Comparison of ENCODE assay signal across 10 cellular contexts in the genomic region with DNA sequence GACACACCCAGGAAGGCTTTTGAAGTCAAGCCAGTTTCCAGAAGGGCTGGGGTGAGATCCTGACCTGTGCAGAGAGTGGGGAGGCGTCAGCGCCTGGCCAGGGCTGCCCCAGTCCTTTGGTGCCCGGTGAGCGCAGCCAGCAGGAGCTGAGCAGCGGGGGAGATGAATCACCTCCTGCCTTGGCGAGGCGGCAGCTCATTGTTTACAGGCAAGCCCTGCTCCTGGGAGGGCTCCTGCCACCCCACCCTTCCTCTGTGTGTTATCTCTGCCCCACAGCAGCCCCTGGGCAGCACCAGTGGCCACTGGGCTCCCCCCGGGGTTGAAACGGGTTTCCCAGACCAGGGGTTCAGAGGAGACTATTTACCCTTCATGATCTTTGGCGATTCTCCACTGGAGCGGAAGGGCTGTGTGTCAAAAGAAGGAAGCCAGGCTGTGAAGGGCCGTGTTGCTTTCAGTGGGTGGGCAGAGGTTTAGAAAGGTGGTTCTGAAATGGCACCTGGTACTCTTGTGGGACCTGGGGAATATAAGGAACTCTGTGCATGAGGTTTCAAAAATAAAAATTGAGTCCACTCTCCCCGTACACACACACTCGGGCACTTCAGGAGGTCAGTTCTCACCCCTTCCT. TPM values are rescaled to one million over a fixed set of nuclear protein-coding genes. Genes with fewer than 3 reads are reported as not detected.
DNase-seq lines count a peak whose midpoint lies in the region; ATAC-seq and TF ChIP-seq lines count a peak whose summit lies in the region.
"Had no signal": no experiment of that assay in that cellular context is flagged by ENCODE, and none has a peak within 500 bp of the region (broad histone marks: within the 10 kb centered on the region; RNA-seq: fewer than 3 reads in every experiment).

No MANE protein-coding gene starts in this region.

- in situ Hi-C loops in Panc1 (cut with HindIII; ENCODE audit: low pct_unique_long_range_greater_than_20kb, low sequenced_read_pairs) = no loop called here

- no peak for DNase-seq in Panc1 (ENCODE audit: low read depth, low spot score)
- DNase-seq in upper lobe of right lung = no peak
- DNase-seq in DMS53 treated with DMSO at 0.1 percent for 48 hours (lab: John Stamatoyannopoulos, UW; ENCODE audit: unreplicated experiment) = no peak
- no peak for DNase-seq in activated CD8-positive, alpha-beta memory T cell treated with anti-CD3 and anti-CD28 coated beads, Interleukin-2, amount 10 ng/mL, durations not matched to agents 7 days and 5 days
- DNase-seq: activated CD8-positive, alpha-beta memory T cell treated with anti-CD3 and anti-CD28 coated beads, Interleukin-2, amount 50 U/mL, for 48 hours; OCI-M1 had no signal

- H3K27ac Mint-ChIP-seq in activated CD8-positive, alpha-beta memory T cell treated with anti-CD3 and anti-CD28 coated beads, Interleukin-2, amount 10 ng/mL, durations not matched to agents 7 days and 5 days = no peak overlapping the region

- no peak for TF ChIP-seq RAD21 in liver (IDR thresholded peaks at IDR 0.05)

- no peaks in the 10 kb centered on the region for H3K9me3 Mint-ChIP-seq in activated CD8-positive, alpha-beta memory T cell treated with anti-CD3 and anti-CD28 coated beads, Interleukin-2, amount 10 ng/mL, durations not matched to agents 7 days and 5 days (ENCODE audit: low read depth)
- H3K9me3 Mint-ChIP-seq: neural crest cell had no signal

- no peak overlapping the region for H3K9ac ChIP-seq in liver (ENCODE audit: low read depth in 1 of 2, low read length in 2 of 2)

- intact Hi-C loops in Panc1 (cut with micrococcal nuclease; ENCODE audit: unreplicated experiment) = no loop called here
- intact Hi-C loops in upper lobe of right lung (cut with DNase I) = no loop called here

- peaks cover 24% of the 10 kb centered on the region for H3K4me1 ChIP-seq in Panc1 (ENCODE audit: control insufficient read depth, insufficient read depth, low read length)
- H3K4me1 ChIP-seq in liver (ENCODE audit: control insufficient read depth in 4 of 4, insufficient read depth in 4 of 4, low read length in 3 of 4) = no peaks in the 10 kb centered on the region
- peaks cover 9% of the 10 kb centered on the region for H3K4me1 ChIP-seq in upper lobe of right lung

- no peak for TF ChIP-seq CTCF in Panc1 (IDR thresholded peaks at IDR 0.05)
- no peak for TF ChIP-seq CTCF in liver (IDR thresholded peaks at IDR 0.05; ENCODE audit: low read depth, low read length, missing input control)
- TF ChIP-seq CTCF in upper lobe of right lung (IDR thresholded peaks at IDR 0.05) = no peak

- no peaks in the 10 kb centered on the region for H3K4me1 Mint-ChIP-seq in activated CD8-positive, alpha-beta memory T cell treated with anti-CD3 and anti-CD28 coated beads, Interleukin-2, amount 10 ng/mL, durations not matched to agents 7 days and 5 days
- H3K4me1 Mint-ChIP-seq: neural crest cell had no signal

- ATAC-seq in Panc1 (peak; percentile 93), upper lobe of right lung (peak; percentile 81), HG02763 (IDR thresholded peaks at IDR 0.05; ENCODE audit: unreplicated experiment) (no peak)
- ATAC-seq in activated CD8-positive, alpha-beta memory T cell treated with anti-CD3 and anti-CD28 coated beads, Interleukin-2, amount 10 ng/mL, durations not matched to agents 7 days and 5 days = no peak

- H3K36me3 ChIP-seq in Panc1 (ENCODE audit: control insufficient read depth, insufficient read depth, low read length) = peaks cover 9% of the 10 kb centered on the region
- H3K36me3 ChIP-seq in liver (ENCODE audit: control insufficient read depth in 4 of 4, insufficient read depth in 3 of 4, low read depth in 1 of 4, low read length in 3 of 4) = peaks cover 28 to 65% (median 40%) of the 10 kb centered on the region in 4 donors
- H3K36me3 ChIP-seq in upper lobe of right lung = peaks cover 61% of the 10 kb centered on the region

- H3K4me3 ChIP-seq in Panc1 (ENCODE audit: low read depth in 2 of 2, low read length in 2 of 2) (no peak overlapping the region), liver (ENCODE audit: low read depth in 1 of 3, low read length in 3 of 3) (no peak overlapping the region), upper lobe of right lung (no peak overlapping the region)

- peaks cover 4% of the 10 kb centered on the region for H3K36me3 Mint-ChIP-seq in activated CD8-positive, alpha-beta memory T cell treated with anti-CD3 and anti-CD28 coated beads, Interleukin-2, amount 10 ng/mL, durations not matched to agents 7 days and 5 days

- 85% methylated on average over 14 of the region's 14 CpGs for WGBS in liver

- BruUV-seq in Panc1 (replicated peaks; lab: Mats Ljungman, UMichigan) = no TSS peak

- CTCF ChIA-PET in Panc1 (lab: Charles Lee) = interaction anchor here (0.6 to 1.6 kb wide), 3 partner anchors 14 to 74 kb away, joined by 3 to 9 read pairs (median 5); partner anchors contain the start of genes ITGB4 and SMIM5
- CTCF ChIA-PET in activated CD8-positive, alpha-beta memory T cell treated with anti-CD3 and anti-CD28 coated beads, Interleukin-2, amount 10 ng/mL, durations not matched to agents 7 days and 5 days (lab: Charles Lee) = interaction anchor here (0.5 kb wide), 1 partner anchor 153 kb away, joined by 3 read pairs; no protein-coding TSS in a partner anchor

- no peak overlapping the region for H3K4me3 Mint-ChIP-seq in activated CD8-positive, alpha-beta memory T cell treated with anti-CD3 and anti-CD28 coated beads, Interleukin-2, amount 10 ng/mL, durations not matched to agents 7 days and 5 days
- H3K4me3 Mint-ChIP-seq: neural crest cell had no signal

- H3K9me3 ChIP-seq in Panc1 (ENCODE audit: control insufficient read depth, insufficient read depth, low read depth, low read length) (no peaks in the 10 kb centered on the region), liver (ENCODE audit: control insufficient read depth in 4 of 4, low read length in 3 of 4) (no peaks in the 10 kb centered on the region), upper lobe of right lung (no peaks in the 10 kb centered on the region)

- POLR2A ChIA-PET in Panc1 (lab: Charles Lee) = interaction anchor here (0.6 to 0.7 kb wide), 2 partner anchors 26 kb away, joined by 3 to 4 read pairs; no protein-coding TSS in a partner anchor

- H3K27me3 ChIP-seq in Panc1 (ENCODE audit: control insufficient read depth, insufficient read depth, low read length) = no peaks in the 10 kb centered on the region
- no peaks in the 10 kb centered on the region for H3K27me3 ChIP-seq in liver (ENCODE audit: control insufficient read depth in 4 of 4, insufficient read depth in 4 of 4, low read length in 3 of 4)
- H3K27me3 ChIP-seq in upper lobe of right lung = no peaks in the 10 kb centered on the region

- H3K27ac ChIP-seq in Panc1 (ENCODE audit: low read length) = peak overlapping the region; percentile 78
- peak overlapping the region; percentile 47 for H3K27ac ChIP-seq in cingulate gyrus (ENCODE audit: low read depth, low read length)
- no peak overlapping the region for H3K27ac ChIP-seq in liver (ENCODE audit: low read depth in 1 of 2, low read length in 2 of 2)
- H3K27ac ChIP-seq in upper lobe of right lung = peak overlapping the region; percentile 40

- H3K27me3 Mint-ChIP-seq in activated CD8-positive, alpha-beta memory T cell treated with anti-CD3 and anti-CD28 coated beads, Interleukin-2, amount 10 ng/mL, durations not matched to agents 7 days and 5 days = peaks cover 7% of the 10 kb centered on the region

TF ChIP-seq in liver, 16 proteins besides CTCF, POLR2A, EP300 and RAD21:
- no peak for TF ChIP-seq ATF3 (IDR thresholded peaks at IDR 0.05)
- TF ChIP-seq NR2F2 (IDR thresholded peaks at IDR 0.05) = peak; percentile 64
TF ChIP-seq in liver: peak in this region for 1.

RNA-seq across cellular contexts. Expression of gene ITGB4, which starts 14.1 kb away (rescaled TPM):
- 100 TPM for total RNA-seq in Panc1 (2021; ENCODE audit: unreplicated experiment)
- polyA plus RNA-seq in Panc1 (2012; ENCODE audit: insufficient read length) = 115 TPM
- 1 to 10 TPM in 1 of 2 donors, under 1 TPM in 1; 0.42 to 1.2 TPM for total RNA-seq in liver
- 1 to 10 TPM; 1.3 to 1.4 TPM for polyA plus RNA-seq in liver
- 82.2 TPM for total RNA-seq in upper lobe of right lung
- total RNA-seq in activated CD8-positive, alpha-beta memory T cell treated with anti-CD3 and anti-CD28 coated beads, Interleukin-2, amount 10 ng/mL, durations not matched to agents 7 days and 5 days = 1 to 10 TPM; 1.0 to 1.1 TPM

RNA-seq across cellular contexts. Expression of gene SAP30BP, which starts 40.1 kb away (rescaled TPM):
- total RNA-seq in Panc1 (2021; ENCODE audit: unreplicated experiment) (138 TPM), liver (10 to 100 TPM; 20.9 to 32.5 TPM), upper lobe of right lung (71.4 TPM)
- 89.8 TPM for polyA plus RNA-seq in Panc1 (2012; ENCODE audit: insufficient read length)
- polyA plus RNA-seq in liver = 10 to 100 TPM; 27.9 to 33.4 TPM
- 100 to 1,000 TPM in 1 of 2 experiments, 10 to 100 TPM in 1; 100.0 to 106 TPM for total RNA-seq in activated CD8-positive, alpha-beta memory T cell treated with anti-CD3 and anti-CD28 coated beads, Interleukin-2, amount 10 ng/mL, durations not matched to agents 7 days and 5 days

RNA-seq across cellular contexts. Expression of gene RECQL5, which starts 40.3 kb away (rescaled TPM):
- total RNA-seq in Panc1 (2021; ENCODE audit: unreplicated experiment) (46.1 TPM), liver (10 to 100 TPM; 12.1 to 15.1 TPM), upper lobe of right lung (43.1 TPM)
- 34.1 TPM for polyA plus RNA-seq in Panc1 (2012; ENCODE audit: insufficient read length)
- polyA plus RNA-seq in liver = 10 to 100 TPM in 1 of 2 donors, 1 to 10 TPM in 1; 8.3 to 10.9 TPM
- total RNA-seq in activated CD8-positive, alpha-beta memory T cell treated with anti-CD3 and anti-CD28 coated beads, Interleukin-2, amount 10 ng/mL, durations not matched to agents 7 days and 5 days = 10 to 100 TPM; 35.5 to 46.2 TPM

RNA-seq across cellular contexts. Expression of gene GALK1, which starts 57.8 kb away (rescaled TPM):
- total RNA-seq in Panc1 (2021; ENCODE audit: unreplicated experiment) = 35.8 TPM
- 51.2 TPM for polyA plus RNA-seq in Panc1 (2012; ENCODE audit: insufficient read length)
- total RNA-seq in liver = 100 to 1,000 TPM in 1 of 2 donors, 10 to 100 TPM in 1; 80.3 to 111 TPM
- polyA plus RNA-seq in liver = 100 to 1,000 TPM in 1 of 2 donors, 10 to 100 TPM in 1; 59.0 to 230 TPM
- 31.6 TPM for total RNA-seq in upper lobe of right lung
- 10 to 100 TPM; 46.1 to 53.7 TPM for total RNA-seq in activated CD8-positive, alpha-beta memory T cell treated with anti-CD3 and anti-CD28 coated beads, Interleukin-2, amount 10 ng/mL, durations not matched to agents 7 days and 5 days

Comparison
In these comparisons a context has a peak if more than half of its experiments do, and no peak if none do; other contexts are left out.
1. ATAC-seq: peak in Panc1 (single experiment) and upper lobe of right lung (single experiment); none in HG02763 (single experiment) and activated CD8-positive, alpha-beta memory T cell treated with anti-CD3 and anti-CD28 coated beads, Interleukin-2, amount 10 ng/mL, durations not matched to agents 7 days and 5 days (single experiment).
2. H3K27ac ChIP-seq: peak in Panc1 (single experiment), cingulate gyrus (single experiment) and upper lobe of right lung (single experiment); none in liver (0 of 2).
3. RNA of gene ITGB4, which starts 14.1 kb away (total RNA-seq): 100 TPM in Panc1 (single experiment) and 82.2 TPM in upper lobe of right lung (single experiment); 0.42 to 1.2 TPM in liver and 1.0 to 1.1 TPM in activated CD8-positive, alpha-beta memory T cell treated with anti-CD3 and anti-CD28 coated beads, Interleukin-2, amount 10 ng/mL, durations not matched to agents 7 days and 5 days; every median in the first group is over 10 times any median in the second.